In genomic region chr12:6338955-6339761, GRCh38 we compare ENCODE assay signal across 1 cellular context.
TF ChIP-seq lines count a peak whose summit lies in the region.

No MANE protein-coding gene starts in this region.

TF ChIP-seq in H1, 55 proteins besides CTCF, POLR2A, EP300 and RAD21:
- TF ChIP-seq FOSL1 (IDR thresholded peaks at IDR 0.05; ENCODE audit: insufficient read depth, low read depth, low read length) (no peak), SAP30 (IDR thresholded peaks at IDR 0.05; ENCODE audit: insufficient read depth, insufficient replicate concordance, low read length) (no peak), GABPA (IDR thresholded peaks at IDR 0.05; ENCODE audit: borderline replicate concordance, insufficient read depth, low read length) (no peak), BACH1 (IDR thresholded peaks at IDR 0.05; ENCODE audit: low read length) (no peak), RBBP5 (IDR thresholded peaks at IDR 0.05; ENCODE audit: borderline replicate concordance, low read depth, low read length) (no peak), PHF8 (conservative IDR thresholded peaks at IDR 0.05; ENCODE audit: low read depth, low read length) (no peak)
